Comparison of ENCODE assay signal across 8 cellular contexts in genomic region chr19:9836021-9836420, GRCh38. TPM values are rescaled to one million over a fixed set of nuclear protein-coding genes. Genes with fewer than 3 reads are reported as not detected.
A peak's percentile ranks its signal among the peaks of the same experiment; 100 is the strongest.
DNase-seq lines count a peak whose midpoint lies in the region; ATAC-seq and TF ChIP-seq lines count a peak whose summit lies in the region.

No MANE protein-coding gene starts in this region.

- H3K9ac ChIP-seq in HCT116 (ENCODE audit: low read length) (peak overlapping the region; percentile 76), iPS-15b (ENCODE audit: low read depth, low read length) (no peak overlapping the region)

- peak overlapping the region; percentile 66 for H3K27ac Mint-ChIP-seq in activated T-helper 1 cell treated with anti-CD3 and anti-CD28 coated beads, Interleukin-12 subunit alpha, Interleukin-12 subunit beta, Interleukin-2, Interleukin-4 antibody, amounts not matched to agents 30 ng/mL and 10 ng/mL and 1 ng/mL, durations not matched to agents 14 hours and 24 hours and 36 hours

- H2AFZ ChIP-seq in HCT116 (ENCODE audit: low read depth, low read length, poor library complexity, severe bottlenecking), result no peak overlapping the region

- no peaks in the 10 kb centered on the region for H3K27me3 Mint-ChIP-seq in activated T-helper 1 cell treated with anti-CD3 and anti-CD28 coated beads, Interleukin-12 subunit alpha, Interleukin-12 subunit beta, Interleukin-2, Interleukin-4 antibody, amounts not matched to agents 30 ng/mL and 10 ng/mL and 1 ng/mL, durations not matched to agents 14 hours and 24 hours and 36 hours (ENCODE audit: insufficient read depth)

- POLR2A ChIA-PET in AG04450 (lab: Yijun Ruan, JAX) (no interaction called here), HCT116 (lab: Charles Lee) (interaction anchor here (1.0 kb wide), 1 partner anchor 8 kb away, joined by 3 read pairs; the partner anchor contains the start of gene UBL5)

- H3K36me3 ChIP-seq in HCT116 (ENCODE audit: control insufficient read depth in 1 of 2, insufficient read depth in 2 of 2, low read length in 2 of 2) (peaks cover 9 to 13% of the 10 kb centered on the region in 2 experiments; a peak in 3 of 4 replicates), iPS-15b (ENCODE audit: control insufficient read depth, insufficient read depth, low read length) (peaks cover 10% of the 10 kb centered on the region)

- H3K27me3 ChIP-seq in AG04450 (ENCODE audit: control insufficient read depth, insufficient read depth, low read length), result no peaks in the 10 kb centered on the region
- H3K27me3 ChIP-seq in HCT116 (ENCODE audit: insufficient read depth, low read length), result no peaks in the 10 kb centered on the region
- H3K27me3 ChIP-seq in iPS-15b (ENCODE audit: control insufficient read depth, insufficient read depth, low read length), result no peaks in the 10 kb centered on the region

- peaks cover 10% of the 10 kb centered on the region for H3K4me1 Mint-ChIP-seq in activated T-helper 1 cell treated with anti-CD3 and anti-CD28 coated beads, Interleukin-12 subunit alpha, Interleukin-12 subunit beta, Interleukin-2, Interleukin-4 antibody, amounts not matched to agents 30 ng/mL and 10 ng/mL and 1 ng/mL, durations not matched to agents 14 hours and 24 hours and 36 hours (ENCODE audit: low read depth)

- TF ChIP-seq RAD21 in HCT116 (IDR thresholded peaks at IDR 0.05; ENCODE audit: low read depth), result no peak

- ATAC-seq in HCT116 (no peak), HG02938 (IDR thresholded peaks at IDR 0.05; ENCODE audit: unreplicated experiment) (no peak)

- H3K4me1 ChIP-seq in HCT116 (ENCODE audit: control insufficient read depth in 1 of 2, insufficient read depth in 2 of 2, low read length in 2 of 2) (peaks cover 4 to 18% of the 10 kb centered on the region in 2 experiments; a peak in 3 of 4 replicates), iPS-15b (ENCODE audit: control insufficient read depth, insufficient read depth, low read length) (no peaks in the 10 kb centered on the region)

- no peak for TF ChIP-seq POLR2A in HCT116 (IDR thresholded peaks at IDR 0.05; ENCODE audit: borderline replicate concordance, extremely low read depth, insufficient read depth, insufficient read length)

- H3K4me3 ChIP-seq in AG04450 (ENCODE audit: low read depth, low read length), result peak overlapping the region; percentile 84
- peak overlapping the region; percentile 94 to 96 for H3K4me3 ChIP-seq in HCT116 (replicated peaks in 1 of 2; ENCODE audit: low read depth in 1 of 2, low read length in 2 of 2)
- peak overlapping the region; percentile 91 for H3K4me3 ChIP-seq in iPS-15b (ENCODE audit: low read depth, low read length)

- no peak overlapping the region for H3K27ac ChIP-seq in AG04450 (ENCODE audit: low read depth, low read length)
- peak overlapping the region; percentile 56; the same call in 1 of the 2 replicates for H3K27ac ChIP-seq in HCT116 (ENCODE audit: low read depth, low read length)

- intact Hi-C loops in HCT116 (cut with micrococcal nuclease), result no loop called here
- intact Hi-C loops in activated T-helper 1 cell treated with anti-CD3 and anti-CD28 coated beads, Interleukin-12 subunit alpha, Interleukin-12 subunit beta, Interleukin-2, Interleukin-4 antibody, amounts not matched to agents 30 ng/mL and 10 ng/mL and 1 ng/mL, durations not matched to agents 14 hours and 24 hours and 36 hours (cut with micrococcal nuclease), result no loop called here

- CTCF ChIA-PET in AG04450 (lab: Charles Lee) (interaction anchor here (1.2 kb wide), 1 partner anchor 8 kb away, joined by 4 read pairs; no protein-coding TSS in a partner anchor), HCT116 (lab: Charles Lee) (no interaction called here)

- peaks cover 15% of the 10 kb centered on the region for H3K36me3 Mint-ChIP-seq in activated T-helper 1 cell treated with anti-CD3 and anti-CD28 coated beads, Interleukin-12 subunit alpha, Interleukin-12 subunit beta, Interleukin-2, Interleukin-4 antibody, amounts not matched to agents 30 ng/mL and 10 ng/mL and 1 ng/mL, durations not matched to agents 14 hours and 24 hours and 36 hours (ENCODE audit: low read depth)

- H3K79me2 ChIP-seq in HCT116 (ENCODE audit: insufficient read depth, low read length), result peaks cover 29% of the 10 kb centered on the region

- H3K4me2 ChIP-seq in HCT116 (ENCODE audit: low read length), result peak overlapping the region; percentile 97

- TF ChIP-seq CTCF in AG04450 (IDR thresholded peaks at IDR 0.05; ENCODE audit: low read depth, low read length) (0 out of 2 replicates have a peak, but pooled peaks have one; percentile 7), HCT116 (IDR thresholded peaks at IDR 0.05 in 2 of 3, conservative IDR thresholded peaks at IDR 0.05 in 1 of 3; ENCODE audit: borderline replicate concordance in 1 of 3, insufficient read depth in 1 of 3, low read depth in 2 of 3, low read length in 2 of 3) (peak in 1 of 3 experiments; percentile 18; a peak in 1 of 6 replicates)

- RAD21 ChIA-PET in HCT116 (lab: Charles Lee; ENCODE audit: low non-redundant PET in 1 of 2, low total read pairs in 2 of 2, uncharacterized antibody in 2 of 2, unreplicated experiment in 2 of 2), result no interaction called here

- DNase-seq in AG04450 (ENCODE audit: low read depth, low spot score) (no peak), HCT116 (ENCODE audit: low read depth, low spot score) (no peak), stromal cell of bone marrow (ENCODE audit: low read depth) (peak; percentile 15), HK-2 (ENCODE audit: unreplicated experiment) (no peak)
- DNase-seq in activated T-helper 1 cell treated with anti-CD3 and anti-CD28 coated beads, Interleukin-12 subunit alpha, Interleukin-12 subunit beta, Interleukin-2, Interleukin-4 antibody, amounts not matched to agents 30 ng/mL and 10 ng/mL and 1 ng/mL, durations not matched to agents 14 hours and 24 hours and 36 hours (ENCODE audit: low spot score), result no peak
- DNase-seq in central memory CD4-positive, alpha-beta T cell, result no peak

- H4K20me1 ChIP-seq in HCT116 (ENCODE audit: insufficient read depth), result peaks cover 3% of the 10 kb centered on the region; the same call in 1 of the 2 replicates

- H3K4me3 Mint-ChIP-seq in activated T-helper 1 cell treated with anti-CD3 and anti-CD28 coated beads, Interleukin-12 subunit alpha, Interleukin-12 subunit beta, Interleukin-2, Interleukin-4 antibody, amounts not matched to agents 30 ng/mL and 10 ng/mL and 1 ng/mL, durations not matched to agents 14 hours and 24 hours and 36 hours, result peak overlapping the region; percentile 97

- no peaks in the 10 kb centered on the region for H3K9me3 Mint-ChIP-seq in activated T-helper 1 cell treated with anti-CD3 and anti-CD28 coated beads, Interleukin-12 subunit alpha, Interleukin-12 subunit beta, Interleukin-2, Interleukin-4 antibody, amounts not matched to agents 30 ng/mL and 10 ng/mL and 1 ng/mL, durations not matched to agents 14 hours and 24 hours and 36 hours

- no peaks in the 10 kb centered on the region for H3K9me2 ChIP-seq in HCT116 (ENCODE audit: insufficient read depth)

- TSS peak; percentile 20 for BruUV-seq in HCT116 (replicated peaks; lab: Mats Ljungman, UMichigan)

- H3K9me3 ChIP-seq in AG04450 (ENCODE audit: control insufficient read depth, insufficient read depth, low read length) (no peaks in the 10 kb centered on the region; the same call in 1 of the 2 replicates), HCT116 (ENCODE audit: control insufficient read depth in 1 of 2, insufficient read depth in 1 of 2, low read depth in 1 of 2, low read length in 2 of 2) (no peaks in the 10 kb centered on the region), iPS-15b (ENCODE audit: control insufficient read depth, insufficient read depth, low read length) (no peaks in the 10 kb centered on the region)

TF ChIP-seq in HCT116, 20 proteins besides CTCF, POLR2A, EP300 and RAD21:
- TF ChIP-seq, protein P1, sequence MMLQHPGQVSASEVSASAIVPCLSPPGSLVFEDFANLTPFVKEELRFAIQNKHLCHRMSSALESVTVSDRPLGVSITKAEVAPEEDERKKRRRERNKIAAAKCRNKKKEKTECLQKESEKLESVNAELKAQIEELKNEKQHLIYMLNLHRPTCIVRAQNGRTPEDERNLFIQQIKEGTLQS (IDR thresholded peaks at IDR 0.05), result no peak
TF ChIP-seq in HCT116: peak in this region for 0.

RNA-seq across cellular contexts. Expression of gene PIN1, which starts 0.9 kb away (rescaled TPM):
- polyA plus RNA-seq in AG04450 (2011; rRNA removed), result 33.6 and 42.7 TPM in 2 replicates
- 13.5 and 19.1 TPM in 2 replicates for polyA minus RNA-seq in AG04450 (2011; rRNA and poly(A)+ RNA removed)
- 78.9 TPM for total RNA-seq in HCT116 (2021; ENCODE audit: unreplicated experiment)
- 64.8 and 83.1 TPM in 2 replicates for polyA plus RNA-seq in HCT116 (2012)
- 86.4 and 87.3 TPM in 2 replicates for total RNA-seq in activated T-helper 1 cell treated with anti-CD3 and anti-CD28 coated beads, Interleukin-12 subunit alpha, Interleukin-12 subunit beta, Interleukin-2, Interleukin-4 antibody, amounts not matched to agents 30 ng/mL and 10 ng/mL and 1 ng/mL, durations not matched to agents 14 hours and 24 hours and 36 hours

RNA-seq across cellular contexts. Expression of gene UBL5, which starts 8.3 kb away (rescaled TPM):
- 591 and 734 TPM in 2 replicates for polyA plus RNA-seq in AG04450 (2011; rRNA removed)
- polyA minus RNA-seq in AG04450 (2011; rRNA and poly(A)+ RNA removed), result 75.3 and 86.5 TPM in 2 replicates
- total RNA-seq in HCT116 (2021; ENCODE audit: unreplicated experiment), result 335 TPM
- 350 and 490 TPM in 2 replicates for polyA plus RNA-seq in HCT116 (2012)
- total RNA-seq in activated T-helper 1 cell treated with anti-CD3 and anti-CD28 coated beads, Interleukin-12 subunit alpha, Interleukin-12 subunit beta, Interleukin-2, Interleukin-4 antibody, amounts not matched to agents 30 ng/mL and 10 ng/mL and 1 ng/mL, durations not matched to agents 14 hours and 24 hours and 36 hours, result 338 and 351 TPM in 2 replicates

RNA-seq across cellular contexts. Expression of gene FBXL12, which starts 17.1 kb away (rescaled TPM):
- 23.6 and 28.6 TPM in 2 replicates for polyA plus RNA-seq in AG04450 (2011; rRNA removed)
- polyA minus RNA-seq in AG04450 (2011; rRNA and poly(A)+ RNA removed), result 9.6 and 13.5 TPM in 2 replicates
- total RNA-seq in HCT116 (2021; ENCODE audit: unreplicated experiment), result 21.9 TPM
- 19.6 and 23.4 TPM in 2 replicates for polyA plus RNA-seq in HCT116 (2012)
- total RNA-seq in activated T-helper 1 cell treated with anti-CD3 and anti-CD28 coated beads, Interleukin-12 subunit alpha, Interleukin-12 subunit beta, Interleukin-2, Interleukin-4 antibody, amounts not matched to agents 30 ng/mL and 10 ng/mL and 1 ng/mL, durations not matched to agents 14 hours and 24 hours and 36 hours, result 19.4 and 20.7 TPM in 2 replicates
